In the genomic region with DNA sequence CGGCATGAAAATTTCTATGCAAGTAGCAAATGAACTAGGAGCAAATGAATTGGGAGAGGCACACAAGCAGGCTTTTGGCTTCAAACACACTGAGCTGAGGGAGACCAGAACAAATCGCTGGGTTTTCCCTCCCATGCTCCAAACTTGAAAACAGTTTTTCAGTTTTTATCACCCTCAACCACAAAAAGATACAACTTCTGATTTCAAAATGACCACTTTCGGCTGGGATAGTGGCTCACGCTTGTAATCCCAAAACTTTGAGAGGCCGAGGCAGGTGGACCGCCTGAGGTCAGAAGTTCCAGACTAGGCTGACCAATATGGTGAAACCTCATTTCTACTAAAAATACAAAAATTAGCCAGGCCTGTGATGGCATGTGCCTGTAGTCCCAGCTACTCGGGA, we compare ENCODE assay signal across 26 cellular contexts.
"Had no signal": no experiment of that assay in that cellular context is flagged by ENCODE, and none has a peak within 500 bp of the region (broad histone marks: within the 10 kb centered on the region; RNA-seq: fewer than 3 reads in every experiment).

No MANE protein-coding gene starts in this region.

- H3K4me1 Mint-ChIP-seq: central memory CD8-positive, alpha-beta T cell; neural progenitor cell had no signal

- H3K27ac ChIP-seq: neural progenitor cell, parathyroid adenoma, psoas muscle, suprapubic skin, tibial artery had no signal

- H3K27me3 Mint-ChIP-seq: activated B cell treated with CpG ODN at 0.5 μM for 24 hours; central memory CD8-positive, alpha-beta T cell had no signal

- H3K4me3 ChIP-seq: lung, neural progenitor cell, psoas muscle, smooth muscle cell, suprapubic skin, tibial artery had no signal

- ATAC-seq: activated naive CD4-positive, alpha-beta T cell treated with anti-CD3 and anti-CD28 coated beads, Interleukin-2, amount 50 U/mL, for 72 hours; left lobe of liver; natural killer cell; psoas muscle had no signal

- H3K27me3 ChIP-seq: neural progenitor cell, suprapubic skin, tibial artery had no signal

- H3K4me3 Mint-ChIP-seq: activated B cell treated with CpG ODN at 0.5 μM for 24 hours; central memory CD8-positive, alpha-beta T cell; natural killer cell; neural progenitor cell; T-helper 2 cell treated with Interferon-gamma antibody and Interleukin-4, amounts not matched to agents 5 μg/mL and 100 μg/mL, for 36 hours had no signal

- H3K4me1 ChIP-seq: neural progenitor cell, parathyroid adenoma, psoas muscle, suprapubic skin, tibial artery had no signal

- H3K9me3 ChIP-seq: psoas muscle, suprapubic skin, tibial artery had no signal

- H3K27ac Mint-ChIP-seq: activated B cell treated with CpG ODN at 0.5 μM for 24 hours; natural killer cell; neural progenitor cell; T-helper 2 cell treated with Interferon-gamma antibody and Interleukin-4, amounts not matched to agents 5 μg/mL and 100 μg/mL, for 36 hours had no signal

- DNase-seq: activated B cell treated with CpG ODN at 0.5 μM for 24 hours; activated CD4-positive, alpha-beta T cell treated with anti-CD3 and anti-CD28 coated beads, Interleukin-2, amount 50 U/mL, for 4 hours; activated CD8-positive, alpha-beta memory T cell treated with anti-CD3 and anti-CD28 coated beads, Interleukin-2, amount 50 U/mL, for 4 hours; activated naive CD4-positive, alpha-beta T cell; activated T-cell treated with anti-CD3 and anti-CD28 coated beads, Interleukin-2, amount 50 U/mL, for 1 hour; anterior cingulate cortex; effector CD8-positive, alpha-beta T cell; kidney glomerular epithelial cell; mesendoderm; natural killer cell; occipital lobe; psoas muscle; stimulated activated CD4-positive, alpha-beta T cell treated with anti-CD3 and anti-CD28 coated beads, Interleukin-1b, Interleukin-23, amount 100 ng/mL, for 48 hours; stimulated activated CD4-positive, alpha-beta T cell treated with anti-CD3 and anti-CD28 coated beads, Interleukin-4, amount 100 ng/mL, for 4 hours; stimulated activated CD8-positive, alpha-beta memory T cell treated with anti-CD3 and anti-CD28 coated beads, Interleukin-4, amount 100 ng/mL, for 48 hours; stimulated activated naive CD4-positive, alpha-beta T cell; tibial artery had no signal

- H3K9me3 Mint-ChIP-seq: activated B cell treated with CpG ODN at 0.5 μM for 24 hours; activated naive CD4-positive, alpha-beta T cell treated with anti-CD3 and anti-CD28 coated beads, Interleukin-2, amount 50 U/mL, for 72 hours; central memory CD8-positive, alpha-beta T cell; natural killer cell; neural progenitor cell; T-helper 2 cell treated with Interferon-gamma antibody and Interleukin-4, amounts not matched to agents 5 μg/mL and 100 μg/mL, for 36 hours had no signal
